ENCODE assay signal across 22 cellular contexts in the genomic region with DNA sequence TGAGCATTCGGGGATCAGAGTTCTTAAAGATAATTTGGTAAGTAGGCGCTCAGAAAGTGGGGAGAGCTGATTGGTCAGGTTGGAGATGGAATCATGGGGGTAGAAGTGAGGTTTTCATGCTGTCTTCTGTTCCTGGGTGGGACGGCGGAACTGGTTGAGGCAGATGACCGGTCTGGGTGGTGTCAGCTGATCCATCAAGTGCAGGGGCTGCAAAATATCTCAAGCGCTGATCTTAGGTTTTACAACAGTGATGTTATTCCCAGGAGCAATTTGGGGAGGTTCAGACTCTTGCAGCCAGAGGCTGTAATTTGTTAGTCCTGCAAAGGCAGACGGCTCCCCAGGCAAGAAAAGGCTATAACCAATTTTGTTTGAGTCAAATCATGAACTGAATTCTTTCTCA.
"Had no signal": no experiment of that assay in that cellular context is flagged by ENCODE, and none has a peak within 500 bp of the region (broad histone marks: within the 10 kb centered on the region; RNA-seq: fewer than 3 reads in every experiment).

No MANE protein-coding gene starts in this region.

- H3K4me1 ChIP-seq: spleen, tibial nerve, uterus had no signal

- H3K27me3 Mint-ChIP-seq: activated naive CD4-positive, alpha-beta T cell treated with anti-CD3 and anti-CD28 coated beads, Interleukin-2, amount 50 U/mL, for 24 hours had no signal

- H3K36me3 Mint-ChIP-seq: activated CD8-positive, alpha-beta memory T cell treated with anti-CD3 and anti-CD28 coated beads, Interleukin-2, amount 10 ng/mL, durations not matched to agents 7 days and 5 days; activated naive CD4-positive, alpha-beta T cell treated with anti-CD3 and anti-CD28 coated beads, Interleukin-2, amount 50 U/mL, for 24 hours; naive B cell had no signal

- H3K27ac ChIP-seq: heart left ventricle, spleen, tibial nerve, uterus had no signal

- DNase-seq: activated CD4-positive, alpha-beta T cell treated with anti-CD3 and anti-CD28 coated beads for 36 hours; activated CD4-positive, CD25-positive, alpha-beta regulatory T cell; activated CD8-positive, alpha-beta memory T cell treated with anti-CD3 and anti-CD28 coated beads, Interleukin-2, amount 10 ng/mL, durations not matched to agents 7 days and 5 days; activated CD8-positive, alpha-beta T cell treated with anti-CD3 and anti-CD28 coated beads, Interleukin-2, amount 10 ng/mL, durations not matched to agents 7 days and 5 days; activated naive CD8-positive, alpha-beta T cell treated with anti-CD3 and anti-CD28 coated beads, Interleukin-2, amount 50 U/mL, for 24 hours; activated T-cell treated with anti-CD3 and anti-CD28 coated beads, Interleukin-2, amount 50 U/mL, for 48 hours; amygdala; cortex of kidney; heart left ventricle; hypothalamus; left cardiac atrium; left ventricle myocardium superior; naive B cell; right cardiac atrium; spleen; stimulated activated naive CD4-positive, alpha-beta T cell treated with Interleukin-2 at 50 U/mL for 16 hours; uterus had no signal

- H3K36me3 ChIP-seq: heart left ventricle, spleen, tibial nerve, uterus had no signal

- ATAC-seq: activated CD4-positive, alpha-beta T cell treated with anti-CD3 and anti-CD28 coated beads for 36 hours; activated CD8-positive, alpha-beta memory T cell treated with anti-CD3 and anti-CD28 coated beads, Interleukin-2, amount 10 ng/mL, durations not matched to agents 7 days and 5 days; activated CD8-positive, alpha-beta T cell treated with anti-CD3 and anti-CD28 coated beads, Interleukin-2, amount 10 ng/mL, durations not matched to agents 7 days and 5 days; activated naive CD8-positive, alpha-beta T cell treated with anti-CD3 and anti-CD28 coated beads, Interleukin-2, amount 50 U/mL, for 24 hours; heart left ventricle; left cardiac atrium; left ventricle myocardium superior; right cardiac atrium had no signal

- FAIRE-seq: endothelial cell of umbilical vein, islet of Langerhans had no signal

- H3K27me3 ChIP-seq: uterus had no signal

- H3K9me3 ChIP-seq: spleen, tibial nerve, uterus had no signal

- H3K9me3 Mint-ChIP-seq: activated naive CD4-positive, alpha-beta T cell treated with anti-CD3 and anti-CD28 coated beads, Interleukin-2, amount 50 U/mL, for 24 hours; activated naive CD8-positive, alpha-beta T cell treated with anti-CD3 and anti-CD28 coated beads, Interleukin-2, amount 50 U/mL, for 24 hours; activated T-helper 2 cell treated with anti-CD3 and anti-CD28 coated beads, Interferon-gamma antibody, Interleukin-2, Interleukin-4, amounts not matched to agents 10 μg/mL and 5 μg/mL and 100 μg/mL, durations not matched to agents 14 hours and 24 hours and 36 hours had no signal

- H3K4me3 ChIP-seq: heart left ventricle, spleen, tibial nerve, uterus had no signal

- H3K27ac Mint-ChIP-seq: activated CD4-positive, alpha-beta T cell treated with anti-CD3 and anti-CD28 coated beads for 36 hours; activated CD8-positive, alpha-beta memory T cell treated with anti-CD3 and anti-CD28 coated beads, Interleukin-2, amount 10 ng/mL, durations not matched to agents 7 days and 5 days; activated CD8-positive, alpha-beta T cell treated with anti-CD3 and anti-CD28 coated beads, Interleukin-2, amount 10 ng/mL, durations not matched to agents 7 days and 5 days; activated naive CD4-positive, alpha-beta T cell treated with anti-CD3 and anti-CD28 coated beads, Interleukin-2, amount 50 U/mL, for 24 hours; activated naive CD8-positive, alpha-beta T cell treated with anti-CD3 and anti-CD28 coated beads, Interleukin-2, amount 50 U/mL, for 24 hours; activated T-helper 2 cell treated with anti-CD3 and anti-CD28 coated beads, Interferon-gamma antibody, Interleukin-2, Interleukin-4, amounts not matched to agents 10 μg/mL and 5 μg/mL and 100 μg/mL, durations not matched to agents 14 hours and 24 hours and 36 hours had no signal

- H3K4me3 Mint-ChIP-seq: activated CD4-positive, alpha-beta T cell treated with anti-CD3 and anti-CD28 coated beads for 36 hours; activated CD8-positive, alpha-beta memory T cell treated with anti-CD3 and anti-CD28 coated beads, Interleukin-2, amount 10 ng/mL, durations not matched to agents 7 days and 5 days; activated CD8-positive, alpha-beta T cell treated with anti-CD3 and anti-CD28 coated beads, Interleukin-2, amount 10 ng/mL, durations not matched to agents 7 days and 5 days; activated naive CD4-positive, alpha-beta T cell treated with anti-CD3 and anti-CD28 coated beads, Interleukin-2, amount 50 U/mL, for 24 hours; activated naive CD8-positive, alpha-beta T cell treated with anti-CD3 and anti-CD28 coated beads, Interleukin-2, amount 50 U/mL, for 24 hours had no signal

- H3K4me1 Mint-ChIP-seq: activated CD4-positive, alpha-beta T cell treated with anti-CD3 and anti-CD28 coated beads for 36 hours; activated CD8-positive, alpha-beta memory T cell treated with anti-CD3 and anti-CD28 coated beads, Interleukin-2, amount 10 ng/mL, durations not matched to agents 7 days and 5 days; activated naive CD4-positive, alpha-beta T cell treated with anti-CD3 and anti-CD28 coated beads, Interleukin-2, amount 50 U/mL, for 24 hours; activated naive CD8-positive, alpha-beta T cell treated with anti-CD3 and anti-CD28 coated beads, Interleukin-2, amount 50 U/mL, for 24 hours had no signal
